Comparison of ENCODE assay signal across 1 cellular context in the genomic region with DNA sequence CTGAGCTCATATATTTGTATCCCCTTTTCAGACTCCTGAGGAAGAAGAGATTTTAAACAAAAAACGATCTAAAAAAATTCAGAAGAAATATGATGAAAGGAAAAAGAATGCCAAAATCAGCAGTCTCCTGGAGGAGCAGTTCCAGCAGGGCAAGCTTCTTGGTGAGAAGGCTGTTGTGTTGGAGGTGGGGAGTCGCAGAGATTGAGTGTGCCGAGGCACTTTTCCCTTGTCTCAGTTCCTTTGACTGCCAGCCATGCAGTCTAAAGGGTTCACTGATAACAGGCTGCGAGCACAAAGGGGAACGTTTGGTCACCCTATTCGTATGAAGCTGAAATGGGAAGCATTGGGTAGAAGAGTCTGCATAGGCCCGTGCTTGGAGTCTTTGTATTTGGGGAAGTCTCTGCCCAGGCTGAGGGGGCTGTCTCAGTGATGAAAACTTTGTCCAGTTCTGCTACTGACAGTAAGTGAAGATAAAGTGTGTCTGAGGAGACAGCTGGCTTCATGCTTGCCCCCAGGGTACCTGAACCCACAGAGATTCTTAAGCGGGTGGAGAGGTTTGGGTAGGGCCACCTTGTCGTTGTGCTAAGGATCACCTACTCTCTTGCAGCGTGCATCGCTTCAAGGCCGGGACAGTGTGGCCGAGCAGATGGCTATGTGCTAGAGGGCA.
TF ChIP-seq lines count a peak whose summit lies in the region.

No MANE protein-coding gene starts in this region.

TF ChIP-seq in HEK293, 187 proteins besides CTCF, POLR2A, EP300 and RAD21:
- TF ChIP-seq, protein P1, sequence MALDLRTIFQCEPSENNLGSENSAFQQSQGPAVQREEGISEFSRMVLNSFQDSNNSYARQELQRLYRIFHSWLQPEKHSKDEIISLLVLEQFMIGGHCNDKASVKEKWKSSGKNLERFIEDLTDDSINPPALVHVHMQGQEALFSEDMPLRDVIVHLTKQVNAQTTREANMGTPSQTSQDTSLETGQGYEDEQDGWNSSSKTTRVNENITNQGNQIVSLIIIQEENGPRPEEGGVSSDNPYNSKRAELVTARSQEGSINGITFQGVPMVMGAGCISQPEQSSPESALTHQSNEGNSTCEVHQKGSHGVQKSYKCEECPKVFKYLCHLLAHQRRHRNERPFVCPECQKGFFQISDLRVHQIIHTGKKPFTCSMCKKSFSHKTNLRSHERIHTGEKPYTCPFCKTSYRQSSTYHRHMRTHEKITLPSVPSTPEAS (tag by site-specific recombination; IDR thresholded peaks at IDR 0.05), result no peak
- TF ChIP-seq ZNF571 (tag by site-specific recombination; IDR thresholded peaks at IDR 0.05) (no peak), ZNF473 (tag by site-specific recombination; IDR thresholded peaks at IDR 0.05) (no peak), MYNN (tag by site-specific recombination; IDR thresholded peaks at IDR 0.05; ENCODE audit: borderline replicate concordance) (no peak), ZXDB (tag by site-specific recombination; IDR thresholded peaks at IDR 0.05) (no peak), PRDM1 (tag by site-specific recombination; IDR thresholded peaks at IDR 0.05) (no peak), ZFP41 (tag by site-specific recombination; IDR thresholded peaks at IDR 0.05; ENCODE audit: borderline replicate concordance) (no peak), ZNF239 (tag by site-specific recombination; IDR thresholded peaks at IDR 0.05) (no peak), MEIS1 (CRISPR knock-in tag; IDR thresholded peaks at IDR 0.05; ENCODE audit: borderline replicate concordance) (no peak)
- TF ChIP-seq, protein P2, sequence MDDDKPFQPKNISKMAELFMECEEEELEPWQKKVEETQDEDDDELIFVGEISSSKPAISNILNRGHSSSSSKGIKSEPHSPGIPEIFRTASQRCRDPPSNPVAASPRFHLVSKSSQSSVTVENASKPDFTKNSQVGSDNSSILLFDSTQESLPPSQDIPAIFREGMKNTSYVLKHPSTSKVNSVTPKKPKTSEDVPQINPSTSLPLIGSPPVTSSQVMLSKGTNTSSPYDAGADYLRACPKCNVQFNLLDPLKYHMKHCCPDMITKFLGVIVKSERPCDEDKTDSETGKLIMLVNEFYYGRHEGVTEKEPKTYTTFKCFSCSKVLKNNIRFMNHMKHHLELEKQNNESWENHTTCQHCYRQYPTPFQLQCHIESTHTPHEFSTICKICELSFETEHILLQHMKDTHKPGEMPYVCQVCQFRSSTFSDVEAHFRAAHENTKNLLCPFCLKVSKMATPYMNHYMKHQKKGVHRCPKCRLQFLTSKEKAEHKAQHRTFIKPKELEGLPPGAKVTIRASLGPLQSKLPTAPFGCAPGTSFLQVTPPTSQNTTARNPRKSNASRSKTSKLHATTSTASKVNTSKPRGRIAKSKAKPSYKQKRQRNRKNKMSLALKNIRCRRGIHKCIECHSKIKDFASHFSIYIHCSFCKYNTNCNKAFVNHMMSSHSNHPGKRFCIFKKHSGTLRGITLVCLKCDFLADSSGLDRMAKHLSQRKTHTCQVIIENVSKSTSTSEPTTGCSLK (tag by site-specific recombination; IDR thresholded peaks at IDR 0.05), result no peak
- TF ChIP-seq, protein P3, sequence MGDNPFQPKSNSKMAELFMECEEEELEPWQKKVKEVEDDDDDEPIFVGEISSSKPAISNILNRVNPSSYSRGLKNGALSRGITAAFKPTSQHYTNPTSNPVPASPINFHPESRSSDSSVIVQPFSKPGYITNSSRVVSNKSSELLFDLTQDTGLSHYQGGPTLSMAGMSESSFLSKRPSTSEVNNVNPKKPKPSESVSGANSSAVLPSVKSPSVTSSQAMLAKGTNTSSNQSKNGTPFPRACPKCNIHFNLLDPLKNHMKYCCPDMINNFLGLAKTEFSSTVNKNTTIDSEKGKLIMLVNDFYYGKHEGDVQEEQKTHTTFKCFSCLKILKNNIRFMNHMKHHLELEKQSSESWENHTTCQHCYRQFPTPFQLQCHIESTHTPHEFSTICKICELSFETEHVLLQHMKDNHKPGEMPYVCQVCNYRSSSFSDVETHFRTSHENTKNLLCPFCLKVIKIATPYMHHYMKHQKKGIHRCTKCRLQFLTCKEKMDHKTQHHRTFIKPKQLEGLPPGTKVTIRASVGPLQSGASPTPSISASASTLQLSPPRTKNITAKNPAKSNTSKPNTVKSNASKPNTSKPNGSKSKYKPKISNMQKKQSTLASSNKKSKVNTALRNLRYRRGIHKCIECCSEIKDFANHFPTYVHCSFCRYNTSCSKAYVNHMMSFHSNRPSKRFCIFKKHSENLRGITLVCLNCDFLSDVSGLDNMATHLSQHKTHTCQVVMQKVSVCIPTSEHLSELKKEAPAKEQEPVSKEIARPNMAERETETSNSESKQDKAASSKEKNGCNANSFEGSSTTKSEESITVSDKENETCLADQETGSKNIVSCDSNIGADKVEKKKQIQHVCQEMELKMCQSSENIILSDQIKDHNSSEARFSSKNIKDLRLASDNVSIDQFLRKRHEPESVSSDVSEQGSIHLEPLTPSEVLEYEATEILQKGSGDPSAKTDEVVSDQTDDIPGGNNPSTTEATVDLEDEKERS (tag by site-specific recombination; IDR thresholded peaks at IDR 0.05), result no peak
- TF ChIP-seq, protein P4, sequence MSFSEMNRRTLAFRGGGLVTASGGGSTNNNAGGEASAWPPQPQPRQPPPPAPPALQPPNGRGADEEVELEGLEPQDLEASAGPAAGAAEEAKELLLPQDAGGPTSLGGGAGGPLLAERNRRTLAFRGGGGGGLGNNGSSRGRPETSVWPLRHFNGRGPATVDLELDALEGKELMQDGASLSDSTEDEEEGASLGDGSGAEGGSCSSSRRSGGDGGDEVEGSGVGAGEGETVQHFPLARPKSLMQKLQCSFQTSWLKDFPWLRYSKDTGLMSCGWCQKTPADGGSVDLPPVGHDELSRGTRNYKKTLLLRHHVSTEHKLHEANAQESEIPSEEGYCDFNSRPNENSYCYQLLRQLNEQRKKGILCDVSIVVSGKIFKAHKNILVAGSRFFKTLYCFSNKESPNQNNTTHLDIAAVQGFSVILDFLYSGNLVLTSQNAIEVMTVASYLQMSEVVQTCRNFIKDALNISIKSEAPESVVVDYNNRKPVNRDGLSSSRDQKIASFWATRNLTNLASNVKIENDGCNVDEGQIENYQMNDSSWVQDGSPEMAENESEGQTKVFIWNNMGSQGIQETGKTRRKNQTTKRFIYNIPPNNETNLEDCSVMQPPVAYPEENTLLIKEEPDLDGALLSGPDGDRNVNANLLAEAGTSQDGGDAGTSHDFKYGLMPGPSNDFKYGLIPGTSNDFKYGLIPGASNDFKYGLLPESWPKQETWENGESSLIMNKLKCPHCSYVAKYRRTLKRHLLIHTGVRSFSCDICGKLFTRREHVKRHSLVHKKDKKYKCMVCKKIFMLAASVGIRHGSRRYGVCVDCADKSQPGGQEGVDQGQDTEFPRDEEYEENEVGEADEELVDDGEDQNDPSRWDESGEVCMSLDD (tag by site-specific recombination; IDR thresholded peaks at IDR 0.05), result no peak
